2 cellular contexts compared by ENCODE assay signal in the genomic region with DNA sequence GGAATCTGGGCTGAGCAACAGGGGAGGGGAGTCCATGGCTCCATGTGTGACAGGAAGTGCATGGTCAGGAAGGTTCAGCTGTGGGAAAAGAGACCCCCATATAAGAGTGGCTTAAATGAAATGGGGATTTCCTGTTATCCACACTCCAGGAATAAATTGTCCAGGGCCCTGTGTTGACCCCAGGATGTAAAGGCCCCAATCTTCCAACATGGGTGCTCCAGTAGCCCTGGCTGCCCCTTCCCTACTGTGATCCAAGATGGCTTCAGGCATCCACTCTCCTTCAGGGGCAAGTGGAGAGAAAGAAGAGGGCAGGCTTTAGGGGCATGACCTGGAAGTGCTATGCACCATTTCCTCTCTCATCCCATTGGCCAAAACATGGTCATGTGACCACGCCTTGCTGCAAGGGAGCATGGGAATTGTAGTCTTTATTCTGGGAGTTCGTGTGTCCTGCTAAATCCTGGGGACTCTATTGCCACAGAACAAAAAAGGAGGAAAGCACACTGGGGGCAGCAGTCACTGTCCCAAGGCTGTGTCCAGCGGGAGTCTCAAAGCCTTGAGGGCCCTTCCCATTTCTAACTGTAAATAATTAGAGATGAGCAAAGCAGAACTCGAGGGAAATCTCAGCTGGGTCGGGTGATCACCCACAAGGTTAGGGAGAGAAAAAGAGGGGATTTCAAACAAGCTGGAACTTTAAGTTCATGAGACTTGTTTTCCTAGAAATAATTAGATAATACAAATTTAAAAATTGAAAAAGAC.
A peak's percentile ranks its signal among the peaks of the same experiment; 100 is the strongest.
TF ChIP-seq lines count a peak whose summit lies in the region.

No MANE protein-coding gene starts in this region.

TF ChIP-seq in HCT116, 20 proteins besides CTCF, POLR2A, EP300 and RAD21 (continued from another document):
- TF ChIP-seq, protein P1, sequence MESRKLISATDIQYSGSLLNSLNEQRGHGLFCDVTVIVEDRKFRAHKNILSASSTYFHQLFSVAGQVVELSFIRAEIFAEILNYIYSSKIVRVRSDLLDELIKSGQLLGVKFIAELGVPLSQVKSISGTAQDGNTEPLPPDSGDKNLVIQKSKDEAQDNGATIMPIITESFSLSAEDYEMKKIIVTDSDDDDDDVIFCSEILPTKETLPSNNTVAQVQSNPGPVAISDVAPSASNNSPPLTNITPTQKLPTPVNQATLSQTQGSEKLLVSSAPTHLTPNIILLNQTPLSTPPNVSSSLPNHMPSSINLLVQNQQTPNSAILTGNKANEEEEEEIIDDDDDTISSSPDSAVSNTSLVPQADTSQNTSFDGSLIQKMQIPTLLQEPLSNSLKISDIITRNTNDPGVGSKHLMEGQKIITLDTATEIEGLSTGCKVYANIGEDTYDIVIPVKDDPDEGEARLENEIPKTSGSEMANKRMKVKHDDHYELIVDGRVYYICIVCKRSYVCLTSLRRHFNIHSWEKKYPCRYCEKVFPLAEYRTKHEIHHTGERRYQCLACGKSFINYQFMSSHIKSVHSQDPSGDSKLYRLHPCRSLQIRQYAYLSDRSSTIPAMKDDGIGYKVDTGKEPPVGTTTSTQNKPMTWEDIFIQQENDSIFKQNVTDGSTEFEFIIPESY (IDR thresholded peaks at IDR 0.05; ENCODE audit: extremely low read depth, insufficient replicate concordance, low read length) = no peak
- peak; percentile 70 for TF ChIP-seq CBX3 (IDR thresholded peaks at IDR 0.05; ENCODE audit: low read depth)
- no peak for TF ChIP-seq EZH2phosphoT487 (IDR thresholded peaks at IDR 0.05; ENCODE audit: borderline replicate concordance)
- TF ChIP-seq EGR1 (IDR thresholded peaks at IDR 0.05; ENCODE audit: low read depth) = 0 out of 2 replicates have a peak, but pooled peaks have one; percentile 44
- TF ChIP-seq POLR2AphosphoS5 (IDR thresholded peaks at IDR 0.05; ENCODE audit: low read depth, low read length) = peak; percentile 91
- no peak for TF ChIP-seq ZNF274 (IDR thresholded peaks at IDR 0.05; ENCODE audit: low read depth, low read length)
- TF ChIP-seq ZFX (IDR thresholded peaks at IDR 0.05) = no peak

TF ChIP-seq in HepG2, 621 proteins besides CTCF, POLR2A, EP300 and RAD21 (continued from another document):
- TF ChIP-seq, protein P2, sequence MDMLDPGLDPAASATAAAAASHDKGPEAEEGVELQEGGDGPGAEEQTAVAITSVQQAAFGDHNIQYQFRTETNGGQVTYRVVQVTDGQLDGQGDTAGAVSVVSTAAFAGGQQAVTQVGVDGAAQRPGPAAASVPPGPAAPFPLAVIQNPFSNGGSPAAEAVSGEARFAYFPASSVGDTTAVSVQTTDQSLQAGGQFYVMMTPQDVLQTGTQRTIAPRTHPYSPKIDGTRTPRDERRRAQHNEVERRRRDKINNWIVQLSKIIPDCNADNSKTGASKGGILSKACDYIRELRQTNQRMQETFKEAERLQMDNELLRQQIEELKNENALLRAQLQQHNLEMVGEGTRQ (IDR thresholded peaks at IDR 0.05; ENCODE audit: low read depth, low read length) = peak; percentile 29; the same call in 1 of the 2 replicates
- TF ChIP-seq, protein P2 (CRISPR knock-in tag; IDR thresholded peaks at IDR 0.05; ENCODE audit: borderline replicate concordance) = no peak
